25 cellular contexts compared by ENCODE assay signal in genomic region chr9:32431196-32431595, GRCh38. TPM values are rescaled to one million over a fixed set of nuclear protein-coding genes. Genes with fewer than 3 reads are reported as not detected.
DNase-seq lines count a peak whose midpoint lies in the region; ATAC-seq and TF ChIP-seq lines count a peak whose summit lies in the region.
"Had no signal": no experiment of that assay in that cellular context is flagged by ENCODE, and none has a peak within 500 bp of the region (broad histone marks: within the 10 kb centered on the region; RNA-seq: fewer than 3 reads in every experiment).

No MANE protein-coding gene starts in this region.

- H3K36me3 Mint-ChIP-seq in Calu3 (ENCODE audit: insufficient read depth, unreplicated experiment) (peaks cover 33% of the 10 kb centered on the region), osteocyte (ENCODE audit: unreplicated experiment) (peaks cover 29% of the 10 kb centered on the region)

- BruUV-seq in Calu3 (replicated peaks; lab: Mats Ljungman, UMichigan) = no TSS peak

- H3K27ac ChIP-seq in SJSA1 (peak overlapping the region; percentile 73), coronary artery (peak overlapping the region; percentile 11 to 47)
- H3K27ac ChIP-seq: body of pancreas, right lobe of liver, suprapubic skin had no signal

- CTCF ChIA-PET in Calu3 (lab: Charles Lee) = interaction anchor here (1.2 to 1.5 kb wide), 2 partner anchors 52 kb away, joined by 7 to 17 read pairs; no protein-coding TSS in a partner anchor

- H3K4me3 Mint-ChIP-seq in Calu3 (ENCODE audit: low read depth, unreplicated experiment) (no peak overlapping the region), osteocyte (ENCODE audit: unreplicated experiment) (peak overlapping the region; percentile 45)
- H3K4me3 Mint-ChIP-seq: activated CD4-positive, alpha-beta T cell treated with anti-CD3 and anti-CD28 coated beads, Interleukin-2, amount 10 ng/mL, durations not matched to agents 24 days and 14 days; activated T-cell treated with anti-CD3 and anti-CD28 coated beads, Interleukin-2, amount 50 U/mL, for 24 hours; CD4-positive, alpha-beta T cell; immature natural killer cell; memory B cell; stimulated activated naive B cell treated with anti-CD40 and anti-IgM and Interleukin-4, amounts not matched to agents 10 μg/mL and 1 μg/mL and 100 μg/mL, for 72 hours had no signal

- H3K36me3 ChIP-seq in SJSA1 = 0 out of 2 replicates have a peak, but pooled peaks cover 2% of the 10 kb centered on the region

- H3K9me3 Mint-ChIP-seq in Calu3 (ENCODE audit: low read depth, unreplicated experiment) = no peaks in the 10 kb centered on the region
- no peaks in the 10 kb centered on the region for H3K9me3 Mint-ChIP-seq in osteocyte (ENCODE audit: unreplicated experiment)
- H3K9me3 Mint-ChIP-seq: activated CD4-positive, alpha-beta T cell treated with anti-CD3 and anti-CD28 coated beads, Interleukin-2, amount 10 ng/mL, durations not matched to agents 24 days and 14 days; activated T-cell treated with anti-CD3 and anti-CD28 coated beads, Interleukin-2, amount 50 U/mL, for 24 hours; CD4-positive, alpha-beta T cell; immature natural killer cell; memory B cell; stimulated activated naive B cell treated with anti-CD40 and anti-IgM and Interleukin-4, amounts not matched to agents 10 μg/mL and 1 μg/mL and 100 μg/mL, for 72 hours had no signal

- no peaks in the 10 kb centered on the region for H3K27me3 ChIP-seq in SJSA1 (replicated peaks)
- H3K27me3 ChIP-seq: body of pancreas, right lobe of liver, suprapubic skin had no signal

- H3K4me1 ChIP-seq in SJSA1 (replicated peaks) = peaks cover 37% of the 10 kb centered on the region
- H3K4me1 ChIP-seq: suprapubic skin had no signal

- no peaks in the 10 kb centered on the region for H3K9me3 ChIP-seq in SJSA1 (replicated peaks)
- H3K9me3 ChIP-seq: body of pancreas, right lobe of liver, suprapubic skin had no signal

- H3K27me3 Mint-ChIP-seq in Calu3 (ENCODE audit: unreplicated experiment) (no peaks in the 10 kb centered on the region), osteocyte (ENCODE audit: unreplicated experiment) (no peaks in the 10 kb centered on the region)
- H3K27me3 Mint-ChIP-seq: activated CD4-positive, alpha-beta T cell treated with anti-CD3 and anti-CD28 coated beads, Interleukin-2, amount 10 ng/mL, durations not matched to agents 24 days and 14 days; activated T-cell treated with anti-CD3 and anti-CD28 coated beads, Interleukin-2, amount 50 U/mL, for 24 hours; CD4-positive, alpha-beta T cell; memory B cell; progenitor cell of endocrine pancreas; stimulated activated naive B cell treated with anti-CD40 and anti-IgM and Interleukin-4, amounts not matched to agents 10 μg/mL and 1 μg/mL and 100 μg/mL, for 72 hours had no signal

- no peak overlapping the region for H3K4me3 ChIP-seq in SJSA1
- no peak overlapping the region for H3K4me3 ChIP-seq in coronary artery
- H3K4me3 ChIP-seq: body of pancreas, K562, right lobe of liver, suprapubic skin had no signal

- DNase-seq in Calu3 (no peak), SJSA1 (ENCODE audit: low read depth in 1 of 2, low spot score in 2 of 2) (no peak), coronary artery (ENCODE audit: low spot score) (no peak), osteocyte (ENCODE audit: extremely low spot score, unreplicated experiment) (no peak), GM20000 (ENCODE audit: low spot score) (no peak), pons (ENCODE audit: low spot score) (no peak)
- no peak for DNase-seq in stimulated activated CD4-positive, alpha-beta T cell treated with anti-CD3 and anti-CD28 coated beads, Interleukin-4, amount 100 ng/mL, for 4 hours
- DNase-seq: cerebellar nuclear complex, hippocampal formation, NCI-H1105, NCI-H1930, NCI-H2227 treated with DMSO at 0.1 percent for 48 hours, NCI-H748 treated with DMSO at 0.1 percent for 48 hours, right lobe of liver had no signal

- H3K27ac Mint-ChIP-seq in Calu3 (ENCODE audit: unreplicated experiment) (peak overlapping the region; percentile 10), osteocyte (ENCODE audit: unreplicated experiment) (peak overlapping the region; percentile 79)
- H3K27ac Mint-ChIP-seq: activated CD4-positive, alpha-beta T cell treated with anti-CD3 and anti-CD28 coated beads, Interleukin-2, amount 10 ng/mL, durations not matched to agents 24 days and 14 days; activated T-cell treated with anti-CD3 and anti-CD28 coated beads, Interleukin-2, amount 50 U/mL, for 24 hours; CD4-positive, alpha-beta T cell; memory B cell; progenitor cell of endocrine pancreas; stimulated activated naive B cell treated with anti-CD40 and anti-IgM and Interleukin-4, amounts not matched to agents 10 μg/mL and 1 μg/mL and 100 μg/mL, for 72 hours had no signal

- TF ChIP-seq CTCF in Calu3 (IDR thresholded peaks at IDR 0.05; ENCODE audit: unreplicated experiment) (no peak), coronary artery (IDR thresholded peaks at IDR 0.05) (no peak), osteocyte (IDR thresholded peaks at IDR 0.05) (no peak), GM20000 (IDR thresholded peaks at IDR 0.05; ENCODE audit: extremely low read depth, missing control alignments) (no peak)

- H3K4me1 Mint-ChIP-seq in Calu3 (ENCODE audit: low read depth, unreplicated experiment) = peaks cover 23% of the 10 kb centered on the region
- H3K4me1 Mint-ChIP-seq in osteocyte (ENCODE audit: unreplicated experiment) = peaks cover 33% of the 10 kb centered on the region
- H3K4me1 Mint-ChIP-seq: immature natural killer cell; memory B cell; stimulated activated naive B cell treated with anti-CD40 and anti-IgM and Interleukin-4, amounts not matched to agents 10 μg/mL and 1 μg/mL and 100 μg/mL, for 72 hours had no signal

- ATAC-seq in GM19035 (IDR thresholded peaks at IDR 0.05; ENCODE audit: unreplicated experiment) = no peak
- ATAC-seq: body of pancreas had no signal

- intact Hi-C loops in Calu3 (cut with micrococcal nuclease; ENCODE audit: unreplicated experiment) = no loop called here

RNA-seq across cellular contexts. Expression of gene ACO1, which starts 46.8 kb away (rescaled TPM):
- 19.1 and 29.6 TPM in 2 replicates for total RNA-seq in Calu3 (2022)
- total RNA-seq in SJSA1 (2014; rRNA removed; shearing (Covaris generic)) = 37.3 and 37.9 TPM in 2 replicates
- total RNA-seq in osteocyte = 41.0 and 42.0 TPM in 2 replicates
